In the genomic region with DNA sequence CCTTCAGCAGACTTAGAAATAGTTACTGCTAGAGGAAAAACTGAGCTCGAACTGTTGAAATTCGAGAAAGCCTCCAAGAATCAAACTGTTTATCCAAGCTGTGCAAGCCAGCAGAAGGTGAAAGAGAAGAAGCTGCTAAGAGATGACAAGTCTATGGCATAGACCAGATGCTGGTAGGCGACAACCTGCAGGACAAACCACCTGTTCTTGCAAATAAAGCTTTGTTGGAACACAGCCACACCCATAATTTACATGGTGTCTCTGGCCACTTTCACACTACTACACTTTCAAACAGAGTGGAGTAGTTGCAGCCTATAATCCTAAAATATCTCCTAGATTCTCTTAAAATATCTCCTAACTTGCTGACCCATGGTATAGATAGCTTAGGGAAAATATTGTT, we compare ENCODE assay signal across 16 cellular contexts.
"Had no signal": no experiment of that assay in that cellular context is flagged by ENCODE, and none has a peak within 500 bp of the region (broad histone marks: within the 10 kb centered on the region; RNA-seq: fewer than 3 reads in every experiment).

No MANE protein-coding gene starts in this region.

- DNase-seq: activated CD4-positive, alpha-beta T cell treated with anti-CD3 and anti-CD28 coated beads for 48 hours; activated CD4-positive, CD25-positive, alpha-beta regulatory T cell; activated CD8-positive, alpha-beta T cell treated with anti-CD3 and anti-CD28 coated beads, Interleukin-2, amount 10 ng/mL, durations not matched to agents 7 days and 5 days; activated naive CD4-positive, alpha-beta T cell treated with anti-CD3 and anti-CD28 coated beads, Interleukin-2, amount 10 ng/mL, durations not matched to agents 7 days and 5 days; activated naive CD8-positive, alpha-beta T cell treated with anti-CD3 and anti-CD28 coated beads, Interleukin-2, amount 50 U/mL, for 24 hours; activated T-cell treated with anti-CD3 and anti-CD28 coated beads, Interleukin-2, amount 50 U/mL, for 24 hours; caudate nucleus; glutamatergic neuron; islet precursor cell; nucleus accumbens; sigmoid colon; spleen; stimulated activated naive B cell treated with anti-CD40 and anti-IgM and Interleukin-4, amounts not matched to agents 10 μg/mL and 1 μg/mL and 100 μg/mL, for 72 hours had no signal

- H3K27ac ChIP-seq: foreskin keratinocyte, spleen had no signal

- H3K36me3 ChIP-seq: spleen had no signal

- ATAC-seq: activated CD8-positive, alpha-beta T cell treated with anti-CD3 and anti-CD28 coated beads, Interleukin-2, amount 10 ng/mL, durations not matched to agents 7 days and 5 days; activated naive CD8-positive, alpha-beta T cell treated with anti-CD3 and anti-CD28 coated beads, Interleukin-2, amount 50 U/mL, for 24 hours; left lobe of liver; stimulated activated naive B cell treated with anti-CD40 and anti-IgM and Interleukin-4, amounts not matched to agents 10 μg/mL and 1 μg/mL and 100 μg/mL, for 72 hours had no signal

- H3K9me3 ChIP-seq: sigmoid colon had no signal

- H3K4me3 ChIP-seq: lung, sigmoid colon, spleen had no signal
